14 cellular contexts compared by ENCODE assay signal in genomic region chr4:1565598-1566295, GRCh38.
DNase-seq lines count a peak whose midpoint lies in the region; ATAC-seq and TF ChIP-seq lines count a peak whose summit lies in the region.
"Had no signal": no experiment of that assay in that cellular context is flagged by ENCODE, and none has a peak within 500 bp of the region (broad histone marks: within the 10 kb centered on the region; RNA-seq: fewer than 3 reads in every experiment).

No MANE protein-coding gene starts in this region.

- DNase-seq in T-helper 2 cell: peak in 4 of 5 experiments; percentile 7 to 22 (median 15)
- DNase-seq in T-helper 2 cell treated with Interferon-gamma antibody and Interleukin-4, amounts not matched to agents 5 μg/mL and 100 μg/mL, for 36 hours (ENCODE audit: low spot score): no peak
- no peak for DNase-seq in HEK293T (ENCODE audit: extremely low spot score)
- no peak for DNase-seq in effector memory CD8-positive, alpha-beta T cell
- peak; percentile 1 for DNase-seq in nephron progenitor cell
- no peak for DNase-seq in D341Med (ENCODE audit: low spot score)
- DNase-seq in 8988T: no peak
- DNase-seq in activated T-cell treated with anti-CD3 and anti-CD28 coated beads, Interleukin-2, amount 50 U/mL, for 24 hours: no peak
- DNase-seq: activated CD4-positive, alpha-beta T cell treated with anti-CD3 and anti-CD28 coated beads, Interleukin-2, amount 10 ng/mL, durations not matched to agents 7 days and 5 days; esophagus squamous epithelium; naive B cell; NCI-H146 had no signal

- no peak overlapping the region for H3K4me3 Mint-ChIP-seq in T-helper 2 cell treated with Interferon-gamma antibody and Interleukin-4, amounts not matched to agents 5 μg/mL and 100 μg/mL, for 36 hours
- peak overlapping the region; percentile 43 to 63 for H3K4me3 Mint-ChIP-seq in effector memory CD8-positive, alpha-beta T cell
- H3K4me3 Mint-ChIP-seq in nephron progenitor cell: no peak overlapping the region
- H3K4me3 Mint-ChIP-seq in activated T-cell treated with anti-CD3 and anti-CD28 coated beads, Interleukin-2, amount 50 U/mL, for 24 hours: no peak overlapping the region
- H3K4me3 Mint-ChIP-seq: activated CD4-positive, alpha-beta T cell treated with anti-CD3 and anti-CD28 coated beads, Interleukin-2, amount 10 ng/mL, durations not matched to agents 7 days and 5 days had no signal

- no peaks in the 10 kb centered on the region for H3K9me3 Mint-ChIP-seq in T-helper 2 cell treated with Interferon-gamma antibody and Interleukin-4, amounts not matched to agents 5 μg/mL and 100 μg/mL, for 36 hours
- H3K9me3 Mint-ChIP-seq in effector memory CD8-positive, alpha-beta T cell: peaks cover 0 to 2% of the 10 kb centered on the region in 2 donors
- no peaks in the 10 kb centered on the region for H3K9me3 Mint-ChIP-seq in nephron progenitor cell
- H3K9me3 Mint-ChIP-seq in activated T-cell treated with anti-CD3 and anti-CD28 coated beads, Interleukin-2, amount 50 U/mL, for 24 hours: no peaks in the 10 kb centered on the region
- H3K9me3 Mint-ChIP-seq: activated CD4-positive, alpha-beta T cell treated with anti-CD3 and anti-CD28 coated beads, Interleukin-2, amount 10 ng/mL, durations not matched to agents 7 days and 5 days; activated naive CD4-positive, alpha-beta T cell treated with anti-CD3 and anti-CD28 coated beads, Interleukin-2, amount 50 U/mL, for 72 hours had no signal

- ATAC-seq in effector memory CD8-positive, alpha-beta T cell (replicated peaks): peak; percentile 64
- ATAC-seq: SK-N-SH treated with all-trans-retinoic acid at 6 μM for 48 hours had no signal

- H3K27me3 Mint-ChIP-seq in T-helper 2 cell treated with Interferon-gamma antibody and Interleukin-4, amounts not matched to agents 5 μg/mL and 100 μg/mL, for 36 hours (ENCODE audit: low read depth): no peaks in the 10 kb centered on the region
- H3K27me3 Mint-ChIP-seq in effector memory CD8-positive, alpha-beta T cell: peaks cover 5 to 42% of the 10 kb centered on the region in 2 donors
- H3K27me3 Mint-ChIP-seq in nephron progenitor cell (ENCODE audit: low read depth, poor library complexity): peaks cover 27% of the 10 kb centered on the region
- peaks cover 16% of the 10 kb centered on the region for H3K27me3 Mint-ChIP-seq in activated T-cell treated with anti-CD3 and anti-CD28 coated beads, Interleukin-2, amount 50 U/mL, for 24 hours
- H3K27me3 Mint-ChIP-seq: activated CD4-positive, alpha-beta T cell treated with anti-CD3 and anti-CD28 coated beads, Interleukin-2, amount 10 ng/mL, durations not matched to agents 7 days and 5 days had no signal

- no peak overlapping the region for H3K27ac Mint-ChIP-seq in T-helper 2 cell treated with Interferon-gamma antibody and Interleukin-4, amounts not matched to agents 5 μg/mL and 100 μg/mL, for 36 hours
- peak overlapping the region in 1 of 2 donors; percentile 91 for H3K27ac Mint-ChIP-seq in effector memory CD8-positive, alpha-beta T cell
- no peak overlapping the region for H3K27ac Mint-ChIP-seq in nephron progenitor cell
- H3K27ac Mint-ChIP-seq in activated T-cell treated with anti-CD3 and anti-CD28 coated beads, Interleukin-2, amount 50 U/mL, for 24 hours: no peak overlapping the region
- H3K27ac Mint-ChIP-seq: activated CD4-positive, alpha-beta T cell treated with anti-CD3 and anti-CD28 coated beads, Interleukin-2, amount 10 ng/mL, durations not matched to agents 7 days and 5 days; activated naive CD4-positive, alpha-beta T cell treated with anti-CD3 and anti-CD28 coated beads, Interleukin-2, amount 50 U/mL, for 72 hours had no signal

- no peak for TF ChIP-seq CTCF in nephron progenitor cell (IDR thresholded peaks at IDR 0.05)

- H3K4me1 Mint-ChIP-seq in T-helper 2 cell treated with Interferon-gamma antibody and Interleukin-4, amounts not matched to agents 5 μg/mL and 100 μg/mL, for 36 hours (ENCODE audit: low read depth): peaks cover 2% of the 10 kb centered on the region
- peaks cover 3 to 4% of the 10 kb centered on the region in 2 donors for H3K4me1 Mint-ChIP-seq in effector memory CD8-positive, alpha-beta T cell (ENCODE audit: low read depth in 2 of 2)
- H3K4me1 Mint-ChIP-seq in nephron progenitor cell: peaks cover 22% of the 10 kb centered on the region
- H3K4me1 Mint-ChIP-seq in activated T-cell treated with anti-CD3 and anti-CD28 coated beads, Interleukin-2, amount 50 U/mL, for 24 hours (ENCODE audit: low read depth): peaks cover 3% of the 10 kb centered on the region

- POLR2A ChIA-PET in HEK293T (lab: Yijun Ruan, JAX): no interaction called here

- CTCF ChIA-PET in HEK293T (lab: Yijun Ruan, JAX): no interaction called here

- no peaks in the 10 kb centered on the region for H3K36me3 Mint-ChIP-seq in T-helper 2 cell treated with Interferon-gamma antibody and Interleukin-4, amounts not matched to agents 5 μg/mL and 100 μg/mL, for 36 hours (ENCODE audit: low read depth)
- no peaks in the 10 kb centered on the region for H3K36me3 Mint-ChIP-seq in effector memory CD8-positive, alpha-beta T cell (ENCODE audit: insufficient read depth)
- H3K36me3 Mint-ChIP-seq in nephron progenitor cell (ENCODE audit: low read depth): no peaks in the 10 kb centered on the region
- no peaks in the 10 kb centered on the region for H3K36me3 Mint-ChIP-seq in activated T-cell treated with anti-CD3 and anti-CD28 coated beads, Interleukin-2, amount 50 U/mL, for 24 hours (ENCODE audit: low read depth)
- H3K36me3 Mint-ChIP-seq: activated naive CD4-positive, alpha-beta T cell treated with anti-CD3 and anti-CD28 coated beads, Interleukin-2, amount 50 U/mL, for 72 hours had no signal

TF ChIP-seq in HEK293T, 16 proteins besides CTCF, POLR2A, EP300 and RAD21:
- TF ChIP-seq FOXA1 (IDR thresholded peaks at IDR 0.05): no peak
- TF ChIP-seq PKNOX1 (IDR thresholded peaks at IDR 0.05): peak; percentile 17; the same call in 1 of the 2 replicates

Comparison
In these comparisons a context has a peak if more than half of its experiments do, and no peak if none do; other contexts are left out.
1. DNase-seq: peak in T-helper 2 cell (4 of 5) and nephron progenitor cell (single experiment); none in T-helper 2 cell treated with Interferon-gamma antibody and Interleukin-4, amounts not matched to agents 5 μg/mL and 100 μg/mL, for 36 hours (single experiment), HEK293T (single experiment), effector memory CD8-positive, alpha-beta T cell (0 of 3), D341Med (single experiment), 8988T (single experiment) and activated T-cell treated with anti-CD3 and anti-CD28 coated beads, Interleukin-2, amount 50 U/mL, for 24 hours (single experiment).
2. H3K4me3 Mint-ChIP-seq: peak in effector memory CD8-positive, alpha-beta T cell (2 of 2); none in T-helper 2 cell treated with Interferon-gamma antibody and Interleukin-4, amounts not matched to agents 5 μg/mL and 100 μg/mL, for 36 hours (single experiment), nephron progenitor cell (single experiment) and activated T-cell treated with anti-CD3 and anti-CD28 coated beads, Interleukin-2, amount 50 U/mL, for 24 hours (single experiment).